In genomic region chr2:160380613-160381012, GRCh38 we compare ENCODE assay signal across 15 cellular contexts.
DNase-seq lines count a peak whose midpoint lies in the region; ATAC-seq and TF ChIP-seq lines count a peak whose summit lies in the region.
"Had no signal": no experiment of that assay in that cellular context is flagged by ENCODE, and none has a peak within 500 bp of the region (broad histone marks: within the 10 kb centered on the region; RNA-seq: fewer than 3 reads in every experiment).

No MANE protein-coding gene starts in this region.

- POLR2A ChIA-PET in IMR-90 (lab: Charles Lee; ENCODE audit: unreplicated experiment), result interaction anchor here (0.7 kb wide), 1 partner anchor 363 kb away, joined by 3 read pairs; no protein-coding TSS in a partner anchor

- no peak overlapping the region for H3K23ac ChIP-seq in IMR-90 (ENCODE audit: low read depth, low read length)

- H2AK9ac ChIP-seq in IMR-90 (replicated peaks; ENCODE audit: low read depth, low read length, poor library complexity), result no peak overlapping the region

- H4K91ac ChIP-seq in IMR-90 (ENCODE audit: insufficient read depth, low read depth, low read length), result no peak overlapping the region

- intact Hi-C loops in IMR-90 (cut with micrococcal nuclease), result no loop called here
- intact Hi-C loops in dendritic cell treated with granulocyte-macrophage colony-stimulating factor and Interleukin-4, amounts not matched to agents 40 ng/mL and 50 ng/mL, for 4 days (cut with micrococcal nuclease), result no loop called here
- intact Hi-C loops in stomach (cut with DNase I; ENCODE audit: low total_unique reads), result no loop called here
- intact Hi-C loops in body of pancreas (cut with DNase I), result no loop called here

- H3K27ac ChIP-seq in IMR-90 (ENCODE audit: insufficient read depth, low read length) (peak overlapping the region; percentile 96; the same call in 1 of the 2 replicates), stomach (peak overlapping the region in 4 of 5 donors; percentile 39 to 80 (median 73)), body of pancreas (peak overlapping the region in 1 of 4 donors; percentile 45)

- no peak overlapping the region for H3K9ac ChIP-seq in IMR-90 (ENCODE audit: low read depth, low read length)

- CTCF ChIA-PET in IMR-90 (lab: Yijun Ruan, JAX), result no interaction called here

- no CpG with 5 or more reads among the region's 5 CpGs for whole genome bisulfite sequencing in IMR-90 (ENCODE audit: extremely low coverage in 2 of 2, insufficient read length in 1 of 2), 2 experiments
- WGBS in stomach, 5 donors, result 53 to 73% (median 69%) methylated on average over 5 of the region's 5 CpGs
- WGBS in body of pancreas, 2 donors, result 68 to 85% methylated on average over 5 of the region's 5 CpGs

- H3K4me2 ChIP-seq in IMR-90 (ENCODE audit: low read depth, low read length), result peak overlapping the region; percentile 10; the same call in 1 of the 2 replicates

- DNase-seq in IMR-90 (no peak), lung microvascular endothelial cell (ENCODE audit: low read depth in 2 of 2) (peak; percentile 34 to 61), stomach (no peak), body of pancreas (no peak)
- DNase-seq in activated CD4-positive, alpha-beta T cell treated with anti-CD3 and anti-CD28 coated beads for 1 hour, result no peak
- DNase-seq in effector CD8-positive, alpha-beta T cell (lab: John Stamatoyannopoulos, UW), result no peak
- DNase-seq: activated naive CD8-positive, alpha-beta T cell treated with anti-CD3 and anti-CD28 coated beads, Interleukin-2, amount 10 ng/mL, durations not matched to agents 7 days and 5 days; foreskin melanocyte; NCI-H1436 treated with DMSO at 0.1 percent for 48 hours; NCI-H526; stimulated activated CD4-positive, alpha-beta T cell treated with anti-CD3 and anti-CD28 coated beads, Interleukin-1b, Interleukin-23, amount 100 ng/mL, for 48 hours; stimulated activated naive CD8-positive, alpha-beta T cell treated with anti-CD3 and anti-CD28 coated beads, Interleukin-15, Interleukin-2, amounts not matched to agents 100 U/mL and 50 U/mL, for 24 hours had no signal

- H3K36me3 Mint-ChIP-seq in dendritic cell treated with granulocyte-macrophage colony-stimulating factor and Interleukin-4, amounts not matched to agents 40 ng/mL and 50 ng/mL, for 4 days (ENCODE audit: low read depth), result peaks cover 16% of the 10 kb centered on the region

- H4K8ac ChIP-seq in IMR-90 (ENCODE audit: low read depth in 2 of 2, low read length in 2 of 2), result peak overlapping the region; percentile 35 to 85

- H4K5ac ChIP-seq in IMR-90 (ENCODE audit: low read depth, low read length), result peak overlapping the region; percentile 49

- peak overlapping the region; percentile 85 for H2BK5ac ChIP-seq in IMR-90 (ENCODE audit: low read depth, low read length, poor library complexity, severe bottlenecking)

- no TSS peak for BruUV-seq in IMR-90 (replicated peaks; lab: Mats Ljungman, UMichigan)

- TF ChIP-seq CTCF in IMR-90 (conservative IDR thresholded peaks at IDR 0.05; ENCODE audit: low read depth, low read length), result no peak
- TF ChIP-seq CTCF in stomach (IDR thresholded peaks at IDR 0.05), result no peak
- no peak for TF ChIP-seq CTCF in body of pancreas (IDR thresholded peaks at IDR 0.05)

- H3K4me3 ChIP-seq in IMR-90 (ENCODE audit: insufficient read depth, low read depth, low read length) (no peak overlapping the region), stomach (no peak overlapping the region), body of pancreas (no peak overlapping the region)

- no peaks in the 10 kb centered on the region for H3K27me3 Mint-ChIP-seq in dendritic cell treated with granulocyte-macrophage colony-stimulating factor and Interleukin-4, amounts not matched to agents 40 ng/mL and 50 ng/mL, for 4 days
- H3K27me3 Mint-ChIP-seq: activated naive CD8-positive, alpha-beta T cell treated with anti-CD3 and anti-CD28 coated beads, Interleukin-2, amount 10 ng/mL, durations not matched to agents 7 days and 5 days had no signal

- dilution Hi-C loops in IMR-90 (cut with HindIII; ENCODE audit: low sequenced_read_pairs, unreplicated experiment), result no loop called here

- no peak overlapping the region for H2AFZ ChIP-seq in IMR-90 (replicated peaks; ENCODE audit: low read length, poor library complexity)

- H3K18ac ChIP-seq in IMR-90 (ENCODE audit: low read depth, low read length), result peak overlapping the region; percentile 18; the same call in 1 of the 2 replicates

- H3K9me3 ChIP-seq in IMR-90 (ENCODE audit: control insufficient read depth, insufficient read depth, low read length) (no peaks in the 10 kb centered on the region), stomach (no peaks in the 10 kb centered on the region), body of pancreas (no peaks in the 10 kb centered on the region)

- H3K4me3 Mint-ChIP-seq in dendritic cell treated with granulocyte-macrophage colony-stimulating factor and Interleukin-4, amounts not matched to agents 40 ng/mL and 50 ng/mL, for 4 days, result peak overlapping the region; percentile 28
- H3K4me3 Mint-ChIP-seq: activated naive CD8-positive, alpha-beta T cell treated with anti-CD3 and anti-CD28 coated beads, Interleukin-2, amount 10 ng/mL, durations not matched to agents 7 days and 5 days had no signal

- H3K9me1 ChIP-seq in IMR-90 (ENCODE audit: insufficient read depth, low read length), result peaks cover 44% of the 10 kb centered on the region

- peaks cover 66% of the 10 kb centered on the region; the same call in 1 of the 2 replicates for H4K20me1 ChIP-seq in IMR-90 (ENCODE audit: insufficient read depth, low read length)

- peak overlapping the region; percentile 72 for H2AK5ac ChIP-seq in IMR-90 (ENCODE audit: low read depth, low read length)

- peaks cover 74% of the 10 kb centered on the region for H3K4me1 Mint-ChIP-seq in dendritic cell treated with granulocyte-macrophage colony-stimulating factor and Interleukin-4, amounts not matched to agents 40 ng/mL and 50 ng/mL, for 4 days (ENCODE audit: low read depth)

- H3K27me3 ChIP-seq in IMR-90 (ENCODE audit: control insufficient read depth, insufficient read depth, low read length) (no peaks in the 10 kb centered on the region), stomach (no peaks in the 10 kb centered on the region), body of pancreas (no peaks in the 10 kb centered on the region)
- H3K27me3 ChIP-seq: dorsolateral prefrontal cortex had no signal

- in situ Hi-C loops in IMR-90 (cut with MboI; ENCODE audit: low sequenced_read_pairs), result no loop called here

- H2BK15ac ChIP-seq in IMR-90 (ENCODE audit: low read depth, low read length), result peak overlapping the region; percentile 51; the same call in 1 of the 3 replicates

- ATAC-seq in IMR-90 (ENCODE audit: low read depth) (no peak), GM18517 (IDR thresholded peaks at IDR 0.05; ENCODE audit: unreplicated experiment) (no peak), body of pancreas (no peak)

- H3K9me3 Mint-ChIP-seq in dendritic cell treated with granulocyte-macrophage colony-stimulating factor and Interleukin-4, amounts not matched to agents 40 ng/mL and 50 ng/mL, for 4 days, result no peaks in the 10 kb centered on the region
- H3K9me3 Mint-ChIP-seq: activated naive CD8-positive, alpha-beta T cell treated with anti-CD3 and anti-CD28 coated beads, Interleukin-2, amount 10 ng/mL, durations not matched to agents 7 days and 5 days had no signal

- peaks cover 18 to 66% of the 10 kb centered on the region in 2 experiments; a peak in 3 of 4 replicates for H3K79me1 ChIP-seq in IMR-90 (ENCODE audit: low read depth in 1 of 2, low read length in 2 of 2)

- H3K4me1 ChIP-seq in IMR-90 (ENCODE audit: control insufficient read depth, insufficient read depth, low read length) (peaks cover 42% of the 10 kb centered on the region), stomach (peaks cover 40 to 92% (median 65%) of the 10 kb centered on the region in 4 donors), body of pancreas (peaks cover 13% of the 10 kb centered on the region)

- H3K56ac ChIP-seq in IMR-90 (ENCODE audit: extremely low read depth, insufficient read depth, low read length), result no peak overlapping the region

- TF ChIP-seq EP300 in stomach (IDR thresholded peaks at IDR 0.05), result no peak

- TF ChIP-seq RAD21 in IMR-90 (IDR thresholded peaks at IDR 0.05; ENCODE audit: low read length), result no peak

- H3K27ac Mint-ChIP-seq in dendritic cell treated with granulocyte-macrophage colony-stimulating factor and Interleukin-4, amounts not matched to agents 40 ng/mL and 50 ng/mL, for 4 days, result peak overlapping the region; percentile 73
- H3K27ac Mint-ChIP-seq: activated naive CD8-positive, alpha-beta T cell treated with anti-CD3 and anti-CD28 coated beads, Interleukin-2, amount 10 ng/mL, durations not matched to agents 7 days and 5 days had no signal

- peak overlapping the region; percentile 18; the same call in 1 of the 2 replicates for H3K4ac ChIP-seq in IMR-90 (ENCODE audit: low read depth, low read length)

- peak overlapping the region; percentile 20; the same call in 1 of the 2 replicates for H3K14ac ChIP-seq in IMR-90 (replicated peaks; ENCODE audit: low read depth, low read length)

- peak overlapping the region; percentile 30; the same call in 1 of the 2 replicates for H2BK120ac ChIP-seq in IMR-90 (ENCODE audit: low read depth, low read length)

- H3K36me3 ChIP-seq in IMR-90 (ENCODE audit: control insufficient read depth, insufficient read depth, low read length), result peaks cover 3% of the 10 kb centered on the region; the same call in 1 of the 2 replicates
- no peaks in the 10 kb centered on the region for H3K36me3 ChIP-seq in stomach
- no peaks in the 10 kb centered on the region for H3K36me3 ChIP-seq in body of pancreas (replicated peaks in 1 of 2; ENCODE audit: insufficient read depth in 1 of 2, low read depth in 2 of 2)

- TF ChIP-seq POLR2A in IMR-90 (IDR thresholded peaks at IDR 0.05; ENCODE audit: low read depth, low read length) (no peak), stomach (IDR thresholded peaks at IDR 0.05) (no peak), body of pancreas (IDR thresholded peaks at IDR 0.05) (no peak)

- peak overlapping the region; percentile 8; the same call in 1 of the 2 replicates for H2BK20ac ChIP-seq in IMR-90 (ENCODE audit: low read depth, low read length)

TF ChIP-seq in IMR-90, 13 proteins besides CTCF, POLR2A, EP300 and RAD21 (continues in another document):
- TF ChIP-seq USF2 (IDR thresholded peaks at IDR 0.05; ENCODE audit: low read depth, low read length), result no peak
- no peak for TF ChIP-seq RCOR1 (IDR thresholded peaks at IDR 0.05; ENCODE audit: insufficient replicate concordance, low read length)
- TF ChIP-seq CHD1 (IDR thresholded peaks at IDR 0.05; ENCODE audit: low read depth, low read length), result no peak
- TF ChIP-seq RFX5 (IDR thresholded peaks at IDR 0.05; ENCODE audit: low read depth, low read length), result no peak
- no peak for TF ChIP-seq MAZ (IDR thresholded peaks at IDR 0.05; ENCODE audit: borderline replicate concordance, low read depth, low read length)
- no peak for TF ChIP-seq FOS (IDR thresholded peaks at IDR 0.05; ENCODE audit: low read depth, low read length)

Comparison
In these comparisons a context has a peak if more than half of its experiments do, and no peak if none do; other contexts are left out.
1. DNase-seq: peak in lung microvascular endothelial cell (2 of 2); none in IMR-90 (single experiment), stomach (single experiment), activated CD4-positive, alpha-beta T cell treated with anti-CD3 and anti-CD28 coated beads for 1 hour (single experiment), effector CD8-positive, alpha-beta T cell (single experiment) and body of pancreas (0 of 4).